In genomic region chr3:57184516-57184915, GRCh38 we compare ENCODE assay signal across 1 cellular context.
TF ChIP-seq lines count a peak whose summit lies in the region.

No MANE protein-coding gene starts in this region.

TF ChIP-seq in endothelial cell of umbilical vein, 7 proteins besides CTCF, POLR2A, EP300 and RAD21:
- no peak for TF ChIP-seq MAX (IDR thresholded peaks at IDR 0.05; ENCODE audit: insufficient read depth, insufficient read length)
- no peak for TF ChIP-seq FOS (IDR thresholded peaks at IDR 0.05; ENCODE audit: borderline replicate concordance, insufficient read depth, low read length)
- no peak for TF ChIP-seq GATA2 (IDR thresholded peaks at IDR 0.05; ENCODE audit: insufficient read depth, insufficient read length, low read depth, low read length)
- TF ChIP-seq EZH2 (IDR thresholded peaks at IDR 0.05; ENCODE audit: borderline replicate concordance, low read depth, low read length, severe bottlenecking) = no peak
- TF ChIP-seq JUN (IDR thresholded peaks at IDR 0.05; ENCODE audit: borderline replicate concordance, insufficient read depth, insufficient read length, low read depth) = no peak
- TF ChIP-seq POLR2AphosphoS5 (IDR thresholded peaks at IDR 0.05; ENCODE audit: insufficient read depth, low read depth, low read length) = no peak
- TF ChIP-seq MYC (IDR thresholded peaks at IDR 0.05; ENCODE audit: low read depth, low read length) = no peak
